ENCODE assay signal across 9 cellular contexts in the genomic region with DNA sequence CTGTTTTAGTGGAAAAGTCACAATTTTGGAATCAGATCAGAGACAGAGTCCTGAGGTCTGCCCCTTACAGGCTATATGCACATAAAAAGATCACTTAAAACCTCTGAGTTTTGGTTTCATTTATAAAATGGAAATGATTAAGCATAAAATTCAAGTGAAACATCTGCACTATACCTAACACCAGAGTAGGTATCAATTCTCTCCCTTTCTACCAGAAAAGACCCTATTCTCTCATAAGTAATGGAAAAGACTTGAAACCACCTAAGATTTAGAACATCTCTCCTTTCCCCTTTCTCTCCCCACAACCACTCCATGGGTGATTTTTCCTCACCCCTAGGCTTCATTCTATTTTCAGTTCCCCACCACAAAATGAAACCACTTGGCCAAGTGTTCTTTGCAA. TPM values are rescaled to one million over a fixed set of nuclear protein-coding genes. Genes with fewer than 3 reads are reported as not detected.
DNase-seq lines count a peak whose midpoint lies in the region; ATAC-seq, FAIRE-seq and TF ChIP-seq lines count a peak whose summit lies in the region.
"Had no signal": no experiment of that assay in that cellular context is flagged by ENCODE, and none has a peak within 500 bp of the region (broad histone marks: within the 10 kb centered on the region; RNA-seq: fewer than 3 reads in every experiment).

No MANE protein-coding gene starts in this region.

- no peak overlapping the region for H3K27ac Mint-ChIP-seq in glutamatergic neuron (ENCODE audit: unreplicated experiment)

- no peaks in the 10 kb centered on the region for H3K27me3 Mint-ChIP-seq in glutamatergic neuron (ENCODE audit: unreplicated experiment)

- H3K4me1 Mint-ChIP-seq in glutamatergic neuron (ENCODE audit: low read depth, unreplicated experiment) = peaks cover 6% of the 10 kb centered on the region

- no peaks in the 10 kb centered on the region for H3K36me3 Mint-ChIP-seq in glutamatergic neuron (ENCODE audit: unreplicated experiment)

- H3K9me3 Mint-ChIP-seq in glutamatergic neuron (ENCODE audit: unreplicated experiment) = peaks cover 1% of the 10 kb centered on the region

- DNase-seq in glutamatergic neuron (no peak), A172 (ENCODE audit: low spot score) (no peak), activated gamma-delta T cell (lab: John Stamatoyannopoulos, UW) (no peak), COR-L47 (lab: John Stamatoyannopoulos, UW) (no peak), GM19239 (ENCODE audit: insufficient read length, low spot score) (no peak)

- ATAC-seq in GM18858 (IDR thresholded peaks at IDR 0.05; ENCODE audit: unreplicated experiment) (peak; percentile 59), GM21576 (IDR thresholded peaks at IDR 0.05; ENCODE audit: unreplicated experiment) (peak; percentile 51), HG03460 (IDR thresholded peaks at IDR 0.05; ENCODE audit: unreplicated experiment) (peak; percentile 43)

- peak overlapping the region; percentile 79 for H3K4me3 Mint-ChIP-seq in glutamatergic neuron (ENCODE audit: unreplicated experiment)

- no peak for TF ChIP-seq CTCF in glutamatergic neuron (IDR thresholded peaks at IDR 0.05; ENCODE audit: partially characterized antibody, unreplicated experiment)

- no peak for FAIRE-seq in GM19239 (lab: Jason Lieb, UNC)

RNA-seq across cellular contexts. Expression of a gene that starts 0.9 kb away (rescaled TPM):
- total RNA-seq in glutamatergic neuron (ENCODE audit: unreplicated experiment) = 0.66 TPM
- not detected in 2 replicates for total RNA-seq in A172 (2014; rRNA removed; shearing (Covaris generic))
- total RNA-seq: vagina had no signal
